ENCODE assay signal across 1 cellular context in the genomic region with DNA sequence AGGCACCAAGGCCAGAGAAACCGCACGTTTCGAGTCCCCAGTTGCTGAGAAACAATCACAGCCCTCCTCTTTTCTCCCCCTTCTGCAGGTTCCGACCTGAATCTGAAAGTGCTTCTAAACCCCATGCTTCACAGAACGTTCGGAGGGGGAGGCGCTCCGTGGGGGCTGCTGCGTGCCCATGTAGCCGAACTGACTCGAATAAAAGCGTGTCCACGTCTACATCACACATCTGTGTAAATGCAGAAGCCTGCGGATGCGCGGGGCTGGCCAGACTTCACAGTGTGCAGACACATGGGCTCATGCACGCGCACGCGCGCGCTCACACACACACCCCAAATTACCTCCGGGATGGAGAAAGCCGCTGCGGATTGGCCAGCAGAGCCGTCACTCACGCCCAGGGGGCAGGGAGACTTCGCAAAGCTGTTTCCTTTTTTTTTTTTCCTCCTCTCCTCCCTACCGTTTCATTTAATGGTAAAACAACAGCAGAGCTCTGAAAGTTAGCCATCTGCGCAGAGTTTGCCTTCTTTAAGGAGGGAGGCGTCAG.
TF ChIP-seq lines count a peak whose summit lies in the region.

No MANE protein-coding gene starts in this region.

TF ChIP-seq in H1, 55 proteins besides CTCF, POLR2A, EP300 and RAD21 (continued from another document):
- TF ChIP-seq TBP (IDR thresholded peaks at IDR 0.05; ENCODE audit: low read depth, low read length), result peak; percentile 44; the same call in 1 of the 2 replicates
- TF ChIP-seq CHD2 (IDR thresholded peaks at IDR 0.05; ENCODE audit: low read length), result peak; percentile 82
- TF ChIP-seq, protein P1, sequence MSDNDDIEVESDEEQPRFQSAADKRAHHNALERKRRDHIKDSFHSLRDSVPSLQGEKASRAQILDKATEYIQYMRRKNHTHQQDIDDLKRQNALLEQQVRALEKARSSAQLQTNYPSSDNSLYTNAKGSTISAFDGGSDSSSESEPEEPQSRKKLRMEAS (IDR thresholded peaks at IDR 0.05), result peak; percentile 86
- TF ChIP-seq SP1 (IDR thresholded peaks at IDR 0.05; ENCODE audit: low read depth, low read length), result peak; percentile 90; the same call in 1 of the 2 replicates
- no peak for TF ChIP-seq BCL11A (IDR thresholded peaks at IDR 0.05; ENCODE audit: low read depth in 2 of 2, low read length in 2 of 2)
- no peak for TF ChIP-seq CTBP2 (IDR thresholded peaks at IDR 0.05; ENCODE audit: borderline replicate concordance, insufficient read depth, insufficient read length, low read length)
- TF ChIP-seq TEAD4 (IDR thresholded peaks at IDR 0.05; ENCODE audit: low read depth, low read length), result no peak
- no peak for TF ChIP-seq NANOG (IDR thresholded peaks at IDR 0.05; ENCODE audit: insufficient read depth, low read depth, low read length, poor library complexity, severe bottlenecking)
- TF ChIP-seq SAP30 (IDR thresholded peaks at IDR 0.05; ENCODE audit: insufficient read depth, insufficient replicate concordance, low read length), result peak; percentile 28
- peak; percentile 58 for TF ChIP-seq CREB1 (IDR thresholded peaks at IDR 0.05)
- TF ChIP-seq SP2 (IDR thresholded peaks at IDR 0.05; ENCODE audit: low read length), result peak; percentile 61
- TF ChIP-seq TAF7 (optimal IDR thresholded peaks at IDR 0.05; ENCODE audit: borderline replicate concordance, low read depth, low read length), result no peak
- no peak for TF ChIP-seq RXRA (IDR thresholded peaks at IDR 0.05; ENCODE audit: insufficient read depth, low read depth, low read length)
- TF ChIP-seq CBX8 (IDR thresholded peaks at IDR 0.05; ENCODE audit: borderline replicate concordance, low read depth, low read length), result no peak
